Comparison of ENCODE assay signal across 17 cellular contexts in the genomic region with DNA sequence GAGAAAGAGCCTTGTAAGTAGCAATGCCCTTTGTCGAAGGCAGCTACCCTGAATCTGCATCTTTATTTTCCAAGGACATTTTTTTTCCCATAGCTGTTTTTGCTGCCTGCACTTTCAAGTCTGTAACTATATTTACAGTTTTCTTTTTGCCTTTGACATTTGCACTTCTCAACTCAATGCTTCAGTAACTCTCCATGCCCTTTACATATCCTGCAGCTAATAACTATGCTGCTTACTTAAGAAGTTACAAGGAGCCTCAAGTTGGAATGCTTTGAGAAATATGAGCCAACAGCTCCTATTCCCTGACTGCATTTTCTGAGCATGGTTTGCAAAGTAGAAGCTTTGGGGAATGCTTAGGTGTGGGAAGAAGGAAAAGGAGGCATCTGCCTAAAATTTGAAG.
DNase-seq lines count a peak whose midpoint lies in the region; ATAC-seq and TF ChIP-seq lines count a peak whose summit lies in the region.
"Had no signal": no experiment of that assay in that cellular context is flagged by ENCODE, and none has a peak within 500 bp of the region (broad histone marks: within the 10 kb centered on the region; RNA-seq: fewer than 3 reads in every experiment).

No MANE protein-coding gene starts in this region.

- no peak overlapping the region for H3K9ac ChIP-seq in mesendoderm (ENCODE audit: low read length)
- H3K9ac ChIP-seq: BLaER1 had no signal

- no peak overlapping the region for H2BK5ac ChIP-seq in mesendoderm (ENCODE audit: low read length)

- H2AK5ac ChIP-seq in mesendoderm (ENCODE audit: low read length) = no peak overlapping the region

- no peak overlapping the region for H3K4ac ChIP-seq in mesendoderm (ENCODE audit: low read depth, low read length)

- H2BK120ac ChIP-seq in mesendoderm (ENCODE audit: low read depth, low read length) = no peak overlapping the region

- no peak overlapping the region for H4K8ac ChIP-seq in mesendoderm (ENCODE audit: low read depth, low read length)

- ATAC-seq in WTC11 = no peak
- ATAC-seq: HepG2 had no signal

- no peak overlapping the region for H3K56ac ChIP-seq in mesendoderm (ENCODE audit: low read length)

- DNase-seq in WTC11 (ENCODE audit: low spot score) (no peak), fibroblast of villous mesenchyme (ENCODE audit: low read depth) (peak; percentile 11), mesendoderm (no peak), activated T-cell treated with anti-CD3 and anti-CD28 coated beads for 4 hours (no peak), immature natural killer cell (no peak), NCI-H146 (lab: John Stamatoyannopoulos, UW) (no peak), NCI-H1092 treated with DMSO at 0.1 percent for 48 hours (lab: John Stamatoyannopoulos, UW) (no peak)
- DNase-seq: 8988T; CD4-positive, alpha-beta memory T cell; DMS153; DMS79; GDM1; GOT3; H9 had no signal

- POLR2A ChIA-PET in WTC11 (lab: Charles Lee) = no interaction called here

- H3K79me1 ChIP-seq in mesendoderm (ENCODE audit: low read length) = no peaks in the 10 kb centered on the region

- H3K18ac ChIP-seq in mesendoderm (ENCODE audit: low read length) = peak overlapping the region; percentile 15

- H3K36me3 Mint-ChIP-seq in WTC11 (peaks cover 23% of the 10 kb centered on the region), immature natural killer cell (peaks cover 0 to 3% (median 0%) of the 10 kb centered on the region in 3 donors)
- H3K36me3 Mint-ChIP-seq: CD14-positive monocyte had no signal

- H2BK15ac ChIP-seq in mesendoderm (replicated peaks; ENCODE audit: low read depth) = no peak overlapping the region

- whole genome bisulfite sequencing in mesendoderm (ENCODE audit: extremely low coverage, insufficient coverage, low lambda C conversion rate) = no CpG with 5 or more reads among the region's 1 CpG

- H3K4me3 ChIP-seq in fibroblast of villous mesenchyme (ENCODE audit: low read depth, low read length) = no peak overlapping the region
- H3K4me3 ChIP-seq in mesendoderm (ENCODE audit: low read length) = no peak overlapping the region
- H3K4me3 ChIP-seq: BLaER1 had no signal

- H3K27me3 ChIP-seq in mesendoderm (ENCODE audit: insufficient read depth, low read length, poor library complexity) = no peaks in the 10 kb centered on the region
- H3K27me3 ChIP-seq: BLaER1 had no signal

- no peak overlapping the region for H3K4me2 ChIP-seq in mesendoderm (ENCODE audit: low read length)
- H3K4me2 ChIP-seq: BLaER1 had no signal

- H3K4me3 Mint-ChIP-seq in WTC11 = no peak overlapping the region
- no peak overlapping the region for H3K4me3 Mint-ChIP-seq in immature natural killer cell
- H3K4me3 Mint-ChIP-seq: CD14-positive monocyte; CD4-positive, alpha-beta memory T cell; H9 had no signal

- H3K4me1 Mint-ChIP-seq in WTC11 (peaks cover 65% of the 10 kb centered on the region), immature natural killer cell (no peaks in the 10 kb centered on the region)

- H3K27me3 Mint-ChIP-seq in WTC11 (ENCODE audit: low read depth) = peaks cover 6% of the 10 kb centered on the region; the same call in 1 of the 2 replicates
- no peaks in the 10 kb centered on the region for H3K27me3 Mint-ChIP-seq in immature natural killer cell (ENCODE audit: low read depth in 3 of 3)

- no peaks in the 10 kb centered on the region for H3K36me3 ChIP-seq in mesendoderm (ENCODE audit: control insufficient read depth, insufficient read depth, low read length)
- H3K36me3 ChIP-seq: BLaER1 had no signal

- no peak overlapping the region for H4K5ac ChIP-seq in mesendoderm (ENCODE audit: low read length)

- no peak overlapping the region for H3K23ac ChIP-seq in mesendoderm (ENCODE audit: low read length)

- H3K79me2 ChIP-seq in mesendoderm (ENCODE audit: control insufficient read depth, insufficient read depth, low read length) = no peaks in the 10 kb centered on the region

- CTCF ChIA-PET in WTC11 (lab: Charles Lee) = interaction anchor here (0.7 to 1.3 kb wide), 3 partner anchors 69 to 210 kb away, joined by 3 to 5 read pairs (median 3); no protein-coding TSS in a partner anchor

- H3K9me3 Mint-ChIP-seq in WTC11 (peaks cover 20% of the 10 kb centered on the region), immature natural killer cell (peaks cover 6 to 21% (median 13%) of the 10 kb centered on the region in 6 donors)

- no peak for TF ChIP-seq CTCF in WTC11 (IDR thresholded peaks at IDR 0.05)
- no peak for TF ChIP-seq CTCF in fibroblast of villous mesenchyme (IDR thresholded peaks at IDR 0.05; ENCODE audit: insufficient read depth, low read depth, low read length)

- H3K27ac ChIP-seq in mesendoderm (ENCODE audit: low read depth, low read length) = no peak overlapping the region
- H3K27ac ChIP-seq: BLaER1 had no signal

- H3K4me1 ChIP-seq in mesendoderm (ENCODE audit: control insufficient read depth, low read depth, low read length) = peaks cover 12% of the 10 kb centered on the region

- peak overlapping the region; percentile 38 for H3K27ac Mint-ChIP-seq in WTC11
- H3K27ac Mint-ChIP-seq in immature natural killer cell = no peak overlapping the region
- H3K27ac Mint-ChIP-seq: CD14-positive monocyte, H9 had no signal

TF ChIP-seq in WTC11, 78 proteins besides CTCF, POLR2A, EP300 and RAD21 (continues in another document):
- TF ChIP-seq ZNF281 (CRISPR knock-in tag; IDR thresholded peaks at IDR 0.05) (no peak), FOXJ3 (CRISPR knock-in tag; IDR thresholded peaks at IDR 0.05; ENCODE audit: borderline replicate concordance) (no peak), RORB (CRISPR knock-in tag; IDR thresholded peaks at IDR 0.05) (no peak), TCF7 (CRISPR knock-in tag; IDR thresholded peaks at IDR 0.05; ENCODE audit: low read depth) (no peak), ELF4 (CRISPR knock-in tag; IDR thresholded peaks at IDR 0.05; ENCODE audit: low read depth) (no peak), HMGA2 (CRISPR knock-in tag; IDR thresholded peaks at IDR 0.05) (no peak), FOXP1 (CRISPR knock-in tag; IDR thresholded peaks at IDR 0.05; ENCODE audit: borderline replicate concordance) (no peak), NR2C2 (CRISPR knock-in tag; IDR thresholded peaks at IDR 0.05) (no peak), GABPB1 (CRISPR knock-in tag; IDR thresholded peaks at IDR 0.05) (no peak), TEAD1 (CRISPR knock-in tag; IDR thresholded peaks at IDR 0.05) (no peak), ZBTB21 (CRISPR knock-in tag; IDR thresholded peaks at IDR 0.05; ENCODE audit: borderline replicate concordance) (no peak), NR3C1 (CRISPR knock-in tag; conservative IDR thresholded peaks at IDR 0.05; ENCODE audit: low read depth) (no peak), GRHL2 (CRISPR knock-in tag; IDR thresholded peaks at IDR 0.05; ENCODE audit: insufficient replicate concordance, severe bottlenecking) (no peak), IRF1 (CRISPR knock-in tag; IDR thresholded peaks at IDR 0.05) (no peak), ZNF396 (CRISPR knock-in tag; IDR thresholded peaks at IDR 0.05; ENCODE audit: borderline replicate concordance) (no peak)
- TF ChIP-seq, protein P1, sequence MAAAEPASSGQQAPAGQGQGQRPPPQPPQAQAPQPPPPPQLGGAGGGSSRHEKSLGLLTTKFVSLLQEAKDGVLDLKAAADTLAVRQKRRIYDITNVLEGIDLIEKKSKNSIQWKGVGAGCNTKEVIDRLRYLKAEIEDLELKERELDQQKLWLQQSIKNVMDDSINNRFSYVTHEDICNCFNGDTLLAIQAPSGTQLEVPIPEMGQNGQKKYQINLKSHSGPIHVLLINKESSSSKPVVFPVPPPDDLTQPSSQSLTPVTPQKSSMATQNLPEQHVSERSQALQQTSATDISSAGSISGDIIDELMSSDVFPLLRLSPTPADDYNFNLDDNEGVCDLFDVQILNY (CRISPR knock-in tag; IDR thresholded peaks at IDR 0.05) = no peak
- TF ChIP-seq, protein P2, sequence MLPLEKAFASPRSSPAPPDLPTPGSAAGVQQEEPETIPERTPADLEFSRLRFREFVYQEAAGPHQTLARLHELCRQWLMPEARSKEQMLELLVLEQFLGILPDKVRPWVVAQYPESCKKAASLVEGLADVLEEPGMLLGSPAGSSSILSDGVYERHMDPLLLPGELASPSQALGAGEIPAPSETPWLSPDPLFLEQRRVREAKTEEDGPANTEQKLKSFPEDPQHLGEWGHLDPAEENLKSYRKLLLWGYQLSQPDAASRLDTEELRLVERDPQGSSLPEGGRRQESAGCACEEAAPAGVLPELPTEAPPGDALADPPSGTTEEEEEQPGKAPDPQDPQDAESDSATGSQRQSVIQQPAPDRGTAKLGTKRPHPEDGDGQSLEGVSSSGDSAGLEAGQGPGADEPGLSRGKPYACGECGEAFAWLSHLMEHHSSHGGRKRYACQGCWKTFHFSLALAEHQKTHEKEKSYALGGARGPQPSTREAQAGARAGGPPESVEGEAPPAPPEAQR (CRISPR knock-in tag; IDR thresholded peaks at IDR 0.05) = no peak
